In genomic region chr15:47812436-47813109, GRCh38 we compare ENCODE assay signal across 8 cellular contexts.
DNase-seq lines count a peak whose midpoint lies in the region; ATAC-seq and TF ChIP-seq lines count a peak whose summit lies in the region.

No MANE protein-coding gene starts in this region.

- no peak for TF ChIP-seq CTCF in AG10803 (conservative IDR thresholded peaks at IDR 0.05; ENCODE audit: low read length)
- TF ChIP-seq CTCF in epithelial cell of esophagus (IDR thresholded peaks at IDR 0.05; ENCODE audit: insufficient read depth, low read depth, low read length, missing control alignments) = no peak
- no peak for TF ChIP-seq CTCF in endothelial cell (IDR thresholded peaks at IDR 0.05; ENCODE audit: unreplicated experiment)

- no peaks in the 10 kb centered on the region for H3K9me3 Mint-ChIP-seq in activated T-helper 17 cell treated with anti-CD3 and anti-CD28 coated beads, Interleukin-2, amount 50 U/mL, for 72 hours
- H3K9me3 Mint-ChIP-seq in endothelial cell (ENCODE audit: unreplicated experiment) = no peaks in the 10 kb centered on the region

- no peaks in the 10 kb centered on the region for H3K36me3 Mint-ChIP-seq in activated T-helper 17 cell treated with anti-CD3 and anti-CD28 coated beads, Interleukin-2, amount 50 U/mL, for 72 hours (ENCODE audit: low read depth)
- H3K36me3 Mint-ChIP-seq in endothelial cell (ENCODE audit: low read depth, unreplicated experiment) = no peaks in the 10 kb centered on the region

- intact Hi-C loops in left colon (cut with DNase I, micrococcal nuclease) = no loop called here

- H3K27me3 Mint-ChIP-seq in activated T-helper 17 cell treated with anti-CD3 and anti-CD28 coated beads, Interleukin-2, amount 50 U/mL, for 72 hours = peaks cover 6% of the 10 kb centered on the region
- H3K27me3 Mint-ChIP-seq in endothelial cell (ENCODE audit: unreplicated experiment) = no peaks in the 10 kb centered on the region

- ATAC-seq in GM19463 (IDR thresholded peaks at IDR 0.05; ENCODE audit: unreplicated experiment) = peak; percentile 46
- peak; percentile 60 for ATAC-seq in HG03432 (IDR thresholded peaks at IDR 0.05; ENCODE audit: unreplicated experiment)
- ATAC-seq in activated T-helper 17 cell treated with anti-CD3 and anti-CD28 coated beads, Interleukin-2, amount 50 U/mL, for 72 hours (replicated peaks) = no peak
- no peak for ATAC-seq in left colon

- H3K4me3 ChIP-seq in AG10803 (ENCODE audit: low read length) = no peak overlapping the region
- no peak overlapping the region for H3K4me3 ChIP-seq in epithelial cell of esophagus (ENCODE audit: low read length)

- no peak overlapping the region for H3K4me3 Mint-ChIP-seq in activated T-helper 17 cell treated with anti-CD3 and anti-CD28 coated beads, Interleukin-2, amount 50 U/mL, for 72 hours
- H3K4me3 Mint-ChIP-seq in endothelial cell (ENCODE audit: unreplicated experiment) = no peak overlapping the region

- peak; percentile 56 for DNase-seq in AG10803 (ENCODE audit: low read depth)
- DNase-seq in epithelial cell of esophagus (ENCODE audit: low read depth) = peak; percentile 93
- DNase-seq in NCI-H1417 treated with DMSO at 0.1 percent for 48 hours (lab: John Stamatoyannopoulos, UW) = no peak
- no peak for DNase-seq in left colon
- no peak for DNase-seq in endothelial cell (ENCODE audit: low spot score)

- no peak overlapping the region for H3K27ac Mint-ChIP-seq in activated T-helper 17 cell treated with anti-CD3 and anti-CD28 coated beads, Interleukin-2, amount 50 U/mL, for 72 hours
- H3K27ac Mint-ChIP-seq in endothelial cell (ENCODE audit: unreplicated experiment) = no peak overlapping the region

- peaks cover 4% of the 10 kb centered on the region for H3K4me1 Mint-ChIP-seq in activated T-helper 17 cell treated with anti-CD3 and anti-CD28 coated beads, Interleukin-2, amount 50 U/mL, for 72 hours
- peaks cover 4% of the 10 kb centered on the region for H3K4me1 Mint-ChIP-seq in endothelial cell (ENCODE audit: unreplicated experiment)

Comparison
In these comparisons a context has a peak if more than half of its experiments do, and no peak if none do; other contexts are left out.
1. DNase-seq: peak in AG10803 (single experiment) and epithelial cell of esophagus (single experiment); none in NCI-H1417 treated with DMSO at 0.1 percent for 48 hours (single experiment), left colon (0 of 2) and endothelial cell (single experiment).
2. ATAC-seq: peak in GM19463 (single experiment) and HG03432 (single experiment); none in activated T-helper 17 cell treated with anti-CD3 and anti-CD28 coated beads, Interleukin-2, amount 50 U/mL, for 72 hours (single experiment) and left colon (single experiment).